ENCODE assay signal across 1 cellular context in the genomic region with DNA sequence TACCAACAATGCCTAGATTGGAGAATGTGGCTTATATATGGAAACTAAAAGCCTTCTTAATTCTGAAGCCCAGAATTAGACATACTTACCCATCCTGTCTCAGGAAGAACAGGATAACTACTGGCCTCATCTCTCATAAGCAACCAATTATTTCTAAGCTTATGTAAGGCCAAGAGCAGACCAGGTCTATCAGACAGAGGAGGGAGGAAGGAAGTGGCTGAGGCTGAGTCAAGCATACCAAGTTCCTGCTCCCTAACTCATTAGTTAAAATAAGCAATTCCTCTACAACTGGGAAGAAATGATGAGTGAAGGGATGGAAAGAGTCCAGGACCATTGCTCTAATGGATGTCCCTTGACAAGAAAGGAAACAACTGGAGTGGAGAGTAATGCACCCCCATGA.
A peak's percentile ranks its signal among the peaks of the same experiment; 100 is the strongest.
TF ChIP-seq lines count a peak whose summit lies in the region.

No MANE protein-coding gene starts in this region.

TF ChIP-seq in HepG2, 621 proteins besides CTCF, POLR2A, EP300 and RAD21:
- TF ChIP-seq ZNF431 (CRISPR knock-in tag; IDR thresholded peaks at IDR 0.05; ENCODE audit: borderline replicate concordance, low read depth) (0 out of 2 replicates have a peak, but pooled peaks have one; percentile 36), ZFYVE20 (CRISPR knock-in tag; IDR thresholded peaks at IDR 0.05; ENCODE audit: borderline replicate concordance, low read depth) (no peak)
